Comparison of ENCODE assay signal across 8 cellular contexts in genomic region chr6:7390218-7390878, GRCh38. TPM values are rescaled to one million over a fixed set of nuclear protein-coding genes. Genes with fewer than 3 reads are reported as not detected.
A peak's percentile ranks its signal among the peaks of the same experiment; 100 is the strongest.
DNase-seq lines count a peak whose midpoint lies in the region; ATAC-seq and TF ChIP-seq lines count a peak whose summit lies in the region.

No MANE protein-coding gene starts in this region.

- H3K4me3 ChIP-seq in ACC112 (ENCODE audit: low read depth, low read length) (peak overlapping the region; percentile 91), kidney epithelial cell (ENCODE audit: low read depth, low read length) (peak overlapping the region; percentile 89)

- no peaks in the 10 kb centered on the region for H3K27me3 Mint-ChIP-seq in activated naive CD8-positive, alpha-beta T cell treated with anti-CD3 and anti-CD28 coated beads for 36 hours

- H3K79me2 ChIP-seq in ACC112 (ENCODE audit: control insufficient read depth, insufficient read depth, low read length, unreplicated experiment) = peaks cover 36% of the 10 kb centered on the region

- no peak for TF ChIP-seq CTCF in kidney epithelial cell (IDR thresholded peaks at IDR 0.05; ENCODE audit: insufficient read depth, low read length, poor library complexity, severe bottlenecking)

- peaks cover 15% of the 10 kb centered on the region for H3K36me3 ChIP-seq in ACC112 (ENCODE audit: insufficient read depth, low read length)
- no peaks in the 10 kb centered on the region for H3K36me3 ChIP-seq in kidney epithelial cell (ENCODE audit: control insufficient read depth, insufficient read depth, low read length)

- H3K27me3 ChIP-seq in ACC112 (ENCODE audit: insufficient read depth, low read length) (no peaks in the 10 kb centered on the region), kidney epithelial cell (ENCODE audit: control insufficient read depth, insufficient read depth, low read length) (no peaks in the 10 kb centered on the region)

- H3K4me1 Mint-ChIP-seq in activated naive CD8-positive, alpha-beta T cell treated with anti-CD3 and anti-CD28 coated beads for 36 hours = peaks cover 43% of the 10 kb centered on the region

- H3K9me3 Mint-ChIP-seq in activated naive CD8-positive, alpha-beta T cell treated with anti-CD3 and anti-CD28 coated beads for 36 hours = no peaks in the 10 kb centered on the region

- no peak for DNase-seq in activated naive CD8-positive, alpha-beta T cell treated with anti-CD3 and anti-CD28 coated beads for 36 hours
- DNase-seq in kidney epithelial cell (ENCODE audit: low read depth) = no peak
- no peak for DNase-seq in NCI-H1930 (lab: John Stamatoyannopoulos, UW)
- DNase-seq in NCI-H1092 (lab: John Stamatoyannopoulos, UW) = no peak

- ATAC-seq in GM18870 (IDR thresholded peaks at IDR 0.05; ENCODE audit: unreplicated experiment) (peak; percentile 16), HG03354 (IDR thresholded peaks at IDR 0.05; ENCODE audit: poor library complexity, severe bottlenecking, unreplicated experiment) (peak; percentile 23)

- peak overlapping the region; percentile 35 for H2AFZ ChIP-seq in ACC112 (ENCODE audit: low read length, unreplicated experiment)

- peaks cover 26% of the 10 kb centered on the region for H3K4me1 ChIP-seq in ACC112 (ENCODE audit: control insufficient read depth, insufficient read depth, low read length, unreplicated experiment)

- H3K27ac ChIP-seq in ACC112 (ENCODE audit: low read depth, low read length) (peak overlapping the region; percentile 77), temporal lobe (ENCODE audit: low read depth, low read length) (peak overlapping the region; percentile 81)

- H3K27ac Mint-ChIP-seq in activated naive CD8-positive, alpha-beta T cell treated with anti-CD3 and anti-CD28 coated beads for 36 hours = peak overlapping the region; percentile 99

- peak overlapping the region; percentile 92 for H3K4me3 Mint-ChIP-seq in activated naive CD8-positive, alpha-beta T cell treated with anti-CD3 and anti-CD28 coated beads for 36 hours

- H3K36me3 Mint-ChIP-seq in activated naive CD8-positive, alpha-beta T cell treated with anti-CD3 and anti-CD28 coated beads for 36 hours = peaks cover 37% of the 10 kb centered on the region

RNA-seq across cellular contexts. Expression of gene RIOK1, which starts 0.7 kb away (rescaled TPM):
- 10 to 100 TPM; 57.9 to 64.7 TPM for total RNA-seq in activated naive CD8-positive, alpha-beta T cell treated with anti-CD3 and anti-CD28 coated beads for 36 hours
- total RNA-seq in kidney epithelial cell (15.3 and 15.5 TPM in 2 replicates), temporal lobe (21.4 TPM)

RNA-seq across cellular contexts. Expression of gene CAGE1, which starts 0.8 kb away (rescaled TPM):
- under 1 TPM; 0.10 TPM for total RNA-seq in activated naive CD8-positive, alpha-beta T cell treated with anti-CD3 and anti-CD28 coated beads for 36 hours
- total RNA-seq in kidney epithelial cell (not detected in 2 replicates), temporal lobe (not detected)
